1 cellular context compared by ENCODE assay signal in genomic region chr6:37059344-37060194, GRCh38.
TF ChIP-seq lines count a peak whose summit lies in the region.

No MANE protein-coding gene starts in this region.

TF ChIP-seq in HepG2, 621 proteins besides CTCF, POLR2A, EP300 and RAD21 (continued from another document and continues in another):
- TF ChIP-seq ZBTB4 (CRISPR knock-in tag; IDR thresholded peaks at IDR 0.05; ENCODE audit: borderline replicate concordance) (peak; percentile 84; the same call in 1 of the 2 replicates), ZBED4 (CRISPR knock-in tag; IDR thresholded peaks at IDR 0.05; ENCODE audit: borderline replicate concordance) (peak; percentile 42; the same call in 1 of the 2 replicates), ZNF512 (CRISPR knock-in tag; IDR thresholded peaks at IDR 0.05) (no peak), FOSL1 (CRISPR knock-in tag; IDR thresholded peaks at IDR 0.05; ENCODE audit: borderline replicate concordance) (peak; percentile 72; the same call in 1 of the 2 replicates), AGO1 (IDR thresholded peaks at IDR 0.05; ENCODE audit: low read depth, low read length, poor library complexity, severe bottlenecking) (no peak), ZFX (CRISPR knock-in tag; IDR thresholded peaks at IDR 0.05; ENCODE audit: low read depth) (peak; percentile 69), ETV5 (CRISPR knock-in tag; IDR thresholded peaks at IDR 0.05; ENCODE audit: borderline replicate concordance) (peak; percentile 71; the same call in 1 of the 2 replicates), ZSCAN21 (CRISPR knock-in tag; IDR thresholded peaks at IDR 0.05; ENCODE audit: borderline replicate concordance) (peak; percentile 59; the same call in 1 of the 2 replicates), GABPB1 (CRISPR knock-in tag; IDR thresholded peaks at IDR 0.05) (peak; percentile 24), ZNF75D (CRISPR knock-in tag; IDR thresholded peaks at IDR 0.05; ENCODE audit: borderline replicate concordance) (no peak), ASH2L (IDR thresholded peaks at IDR 0.05; ENCODE audit: insufficient read length, low read depth, low read length) (peak; percentile 89), ZBTB33 (CRISPR knock-in tag; IDR thresholded peaks at IDR 0.05) (peak; percentile 33; the same call in 1 of the 2 replicates), ZNF143 (CRISPR knock-in tag; IDR thresholded peaks at IDR 0.05) (peak; percentile 37; the same call in 1 of the 2 replicates), SIX1 (CRISPR knock-in tag; IDR thresholded peaks at IDR 0.05; ENCODE audit: borderline replicate concordance) (peak; percentile 68), CC2D1A (CRISPR knock-in tag; IDR thresholded peaks at IDR 0.05) (no peak), BCL3 (CRISPR knock-in tag; IDR thresholded peaks at IDR 0.05) (peak; percentile 91), AHDC1 (CRISPR knock-in tag; IDR thresholded peaks at IDR 0.05; ENCODE audit: borderline replicate concordance) (peak; percentile 34; the same call in 1 of the 2 replicates), ZSCAN25 (CRISPR knock-in tag; IDR thresholded peaks at IDR 0.05) (peak; percentile 17; the same call in 1 of the 2 replicates), NR2F1 (CRISPR knock-in tag; IDR thresholded peaks at IDR 0.05) (peak in 1 of 2 experiments; percentile 62; a peak in 2 of 4 replicates), ERF (CRISPR knock-in tag; IDR thresholded peaks at IDR 0.05) (peak; percentile 82; the same call in 1 of the 2 replicates), ZBTB26 (CRISPR knock-in tag; IDR thresholded peaks at IDR 0.05; ENCODE audit: borderline replicate concordance) (peak; percentile 25; the same call in 1 of the 2 replicates), NFE2L2 (IDR thresholded peaks at IDR 0.05; ENCODE audit: low read length) (peak; percentile 100), FOXM1 (CRISPR knock-in tag; IDR thresholded peaks at IDR 0.05) (no peak), PRDM10 (CRISPR knock-in tag; IDR thresholded peaks at IDR 0.05; ENCODE audit: low read depth) (peak; percentile 66; the same call in 1 of the 2 replicates), ZMYM2 (CRISPR knock-in tag; IDR thresholded peaks at IDR 0.05) (peak; percentile 40; the same call in 1 of the 2 replicates), ZNF644 (CRISPR knock-in tag; IDR thresholded peaks at IDR 0.05; ENCODE audit: low read depth) (0 out of 2 replicates have a peak, but pooled peaks have one; percentile 70), LCORL (IDR thresholded peaks at IDR 0.05) (no peak), LCORL (CRISPR knock-in tag; IDR thresholded peaks at IDR 0.05) (peak; percentile 80), ZNF777 (CRISPR knock-in tag; IDR thresholded peaks at IDR 0.05) (0 out of 2 replicates have a peak, but pooled peaks have one; percentile 37)
